ENCODE assay signal across 26 cellular contexts in the genomic region with DNA sequence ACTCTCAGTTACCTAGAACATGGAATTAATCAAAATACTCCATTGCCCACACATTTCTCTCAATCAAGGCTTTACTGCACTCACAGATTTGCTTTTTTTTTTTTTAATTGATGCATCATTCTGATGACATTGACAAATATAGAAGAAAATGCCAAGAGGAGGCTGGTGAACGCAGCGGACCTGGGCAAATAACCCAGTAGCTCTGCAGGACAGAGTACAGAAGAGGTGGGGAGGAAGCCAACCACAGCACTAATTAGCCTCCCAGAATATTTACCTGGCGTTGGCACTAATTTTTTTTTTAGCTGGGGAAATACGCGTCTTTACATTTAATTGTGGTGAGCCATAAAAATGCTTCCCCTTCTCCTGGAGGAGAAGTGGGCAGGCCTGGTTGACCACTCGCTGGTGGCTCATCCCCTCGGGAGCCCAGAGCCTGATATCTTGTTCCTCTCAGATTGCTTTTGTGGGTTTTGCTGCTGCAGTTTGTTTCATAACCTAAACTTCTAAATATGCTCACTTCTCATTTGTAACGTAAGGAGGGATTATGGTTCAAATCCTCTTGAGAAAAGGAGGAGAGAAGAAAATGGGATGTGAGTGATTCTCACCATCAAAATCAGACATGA.
"Had no signal": no experiment of that assay in that cellular context is flagged by ENCODE, and none has a peak within 500 bp of the region (broad histone marks: within the 10 kb centered on the region; RNA-seq: fewer than 3 reads in every experiment).

No MANE protein-coding gene starts in this region.

- H3K9me3 Mint-ChIP-seq: activated B cell treated with CpG ODN at 0.5 μM for 24 hours; activated CD4-positive, alpha-beta memory T cell treated with anti-CD3 and anti-CD28 coated beads, Interleukin-2, amount 10 ng/mL, durations not matched to agents 7 days and 5 days; activated CD4-positive, alpha-beta T cell treated with anti-CD3 and anti-CD28 coated beads, Interleukin-2, amount 10 ng/mL, durations not matched to agents 24 days and 14 days; activated naive CD4-positive, alpha-beta T cell treated with anti-CD3 and anti-CD28 coated beads for 36 hours; activated T-helper 17 cell treated with anti-CD3 and anti-CD28 coated beads, Interleukin-2, amount 50 U/mL, for 72 hours; brain had no signal

- H3K27ac Mint-ChIP-seq: activated B cell treated with CpG ODN at 0.5 μM for 24 hours; activated CD4-positive, alpha-beta memory T cell treated with anti-CD3 and anti-CD28 coated beads, Interleukin-2, amount 10 ng/mL, durations not matched to agents 7 days and 5 days; activated CD4-positive, alpha-beta T cell treated with anti-CD3 and anti-CD28 coated beads, Interleukin-2, amount 10 ng/mL, durations not matched to agents 24 days and 14 days; activated naive CD4-positive, alpha-beta T cell treated with anti-CD3 and anti-CD28 coated beads for 36 hours; activated naive CD8-positive, alpha-beta T cell; activated T-helper 17 cell treated with anti-CD3 and anti-CD28 coated beads, Interleukin-2, amount 50 U/mL, for 72 hours; brain; T-helper 17 cell had no signal

- ATAC-seq: activated T-helper 17 cell treated with anti-CD3 and anti-CD28 coated beads, Interleukin-2, amount 50 U/mL, for 72 hours; K562; PC-3; T-helper 17 cell had no signal

- H3K4me3 ChIP-seq: K562 had no signal

- H3K27me3 Mint-ChIP-seq: activated B cell treated with CpG ODN at 0.5 μM for 24 hours; activated CD4-positive, alpha-beta memory T cell treated with anti-CD3 and anti-CD28 coated beads, Interleukin-2, amount 10 ng/mL, durations not matched to agents 7 days and 5 days; activated CD4-positive, alpha-beta T cell treated with anti-CD3 and anti-CD28 coated beads, Interleukin-2, amount 10 ng/mL, durations not matched to agents 24 days and 14 days; central memory CD8-positive, alpha-beta T cell had no signal

- H3K36me3 Mint-ChIP-seq: activated naive CD8-positive, alpha-beta T cell; brain had no signal

- H3K4me1 Mint-ChIP-seq: activated B cell treated with CpG ODN at 0.5 μM for 24 hours; activated CD4-positive, alpha-beta memory T cell treated with anti-CD3 and anti-CD28 coated beads, Interleukin-2, amount 10 ng/mL, durations not matched to agents 7 days and 5 days; activated CD4-positive, alpha-beta T cell treated with anti-CD3 and anti-CD28 coated beads, Interleukin-2, amount 10 ng/mL, durations not matched to agents 24 days and 14 days; activated T-helper 17 cell treated with anti-CD3 and anti-CD28 coated beads, Interleukin-2, amount 50 U/mL, for 72 hours; brain; central memory CD8-positive, alpha-beta T cell; T-helper 17 cell had no signal

- H3K4me3 Mint-ChIP-seq: activated B cell treated with CpG ODN at 0.5 μM for 24 hours; activated CD4-positive, alpha-beta memory T cell treated with anti-CD3 and anti-CD28 coated beads, Interleukin-2, amount 10 ng/mL, durations not matched to agents 7 days and 5 days; activated CD4-positive, alpha-beta T cell treated with anti-CD3 and anti-CD28 coated beads, Interleukin-2, amount 10 ng/mL, durations not matched to agents 24 days and 14 days; activated naive CD4-positive, alpha-beta T cell treated with anti-CD3 and anti-CD28 coated beads for 36 hours; activated naive CD8-positive, alpha-beta T cell; activated T-helper 17 cell treated with anti-CD3 and anti-CD28 coated beads, Interleukin-2, amount 50 U/mL, for 72 hours; brain; central memory CD8-positive, alpha-beta T cell; T-helper 17 cell had no signal

- DNase-seq: activated B cell treated with CpG ODN at 0.5 μM for 24 hours; activated CD4-positive, alpha-beta memory T cell treated with anti-CD3 and anti-CD28 coated beads, Interleukin-2, amount 10 ng/mL, durations not matched to agents 7 days and 5 days; activated CD4-positive, alpha-beta T cell treated with anti-CD3 and anti-CD28 coated beads for 1 hour; activated CD4-positive, alpha-beta T cell treated with anti-CD3 and anti-CD28 coated beads, Interleukin-2, amount 10 ng/mL, durations not matched to agents 24 days and 14 days; activated gamma-delta T cell; activated naive CD4-positive, alpha-beta T cell treated with anti-CD3 and anti-CD28 coated beads for 36 hours; activated T-cell treated with anti-CD3 and anti-CD28 coated beads for 4 hours; activated T-cell treated with anti-CD3 and anti-CD28 coated beads, Interleukin-2, amount 50 U/mL, for 48 hours; amygdala; Karpas-422; MM.1S; NCI-H1105; NCI-H1436 treated with DMSO at 0.1 percent for 48 hours; NCI-H187; NCI-H2081; NCI-H510A treated with DMSO at 0.1 percent for 48 hours; NCI-H69; PC-3; SHP77 treated with DMSO at 0.1 percent for 48 hours; T-helper 17 cell; T-helper 9 cell had no signal
